In genomic region chr3:65924762-65925161, GRCh38 we compare ENCODE assay signal across 18 cellular contexts.
A peak's percentile ranks its signal among the peaks of the same experiment; 100 is the strongest.
DNase-seq lines count a peak whose midpoint lies in the region; TF ChIP-seq lines count a peak whose summit lies in the region.
"Had no signal": no experiment of that assay in that cellular context is flagged by ENCODE, and none has a peak within 500 bp of the region (broad histone marks: within the 10 kb centered on the region; RNA-seq: fewer than 3 reads in every experiment).

No MANE protein-coding gene starts in this region.

- DNase-seq in SW480 (ENCODE audit: low spot score), result peak; percentile 82
- peak; percentile 22 for DNase-seq in fibroblast of villous mesenchyme (ENCODE audit: low read depth)
- DNase-seq in spleen, result no peak
- DNase-seq in osteoblast (ENCODE audit: insufficient read length, low spot score, missing footprints), result no peak
- DNase-seq in transverse colon, result no peak
- no peak for DNase-seq in uterus
- DNase-seq: CD4-positive, alpha-beta T cell; DMS79 treated with DMSO at 0.1 percent for 48 hours; HCEC 1CT; NCI-H1048; NCI-H146; NCI-H2081 treated with DMSO at 0.1 percent for 48 hours; NCI-H524 treated with DMSO at 0.1 percent for 48 hours; NK-92 treated with Interleukin-12 subunit alpha and Interleukin-12 subunit beta, amount 100 ng/mL, for 24 hours; OCI-M1 had no signal

- H3K9me3 ChIP-seq in HEK293 (ENCODE audit: control insufficient read depth, insufficient read depth, low read depth, low read length), result no peaks in the 10 kb centered on the region
- H3K9me3 ChIP-seq in spleen, result no peaks in the 10 kb centered on the region
- H3K9me3 ChIP-seq in osteoblast (ENCODE audit: low read depth, low read length), result no peaks in the 10 kb centered on the region
- no peaks in the 10 kb centered on the region for H3K9me3 ChIP-seq in transverse colon
- H3K9me3 ChIP-seq in uterus, result no peaks in the 10 kb centered on the region
- H3K9me3 ChIP-seq: SJSA1 had no signal

- TF ChIP-seq POLR2A in spleen (IDR thresholded peaks at IDR 0.05) (no peak), transverse colon (IDR thresholded peaks at IDR 0.05) (no peak), uterus (IDR thresholded peaks at IDR 0.05) (no peak)

- intact Hi-C loops in spleen (cut with DNase I; ENCODE audit: low total_unique reads) (no loop called here), transverse colon (cut with DNase I; ENCODE audit: low total_unique reads) (no loop called here), uterus (cut with DNase I; ENCODE audit: low total_unique reads) (no loop called here)

- no peak overlapping the region for H3K4me2 ChIP-seq in osteoblast (ENCODE audit: insufficient read depth, low read length)

- H3K79me2 ChIP-seq in osteoblast (ENCODE audit: insufficient read depth, low read length), result peaks cover 86% of the 10 kb centered on the region

- TF ChIP-seq CTCF in HEK293 (tag by site-specific recombination; IDR thresholded peaks at IDR 0.05), result no peak
- TF ChIP-seq CTCF in fibroblast of villous mesenchyme (IDR thresholded peaks at IDR 0.05; ENCODE audit: insufficient read depth, low read depth, low read length), result no peak
- TF ChIP-seq CTCF in spleen (IDR thresholded peaks at IDR 0.05 in 8 of 11, conservative IDR thresholded peaks at IDR 0.05 in 3 of 11), result no peak
- TF ChIP-seq CTCF in osteoblast (IDR thresholded peaks at IDR 0.05; ENCODE audit: extremely low read depth, low read depth, low read length), result no peak
- TF ChIP-seq CTCF in transverse colon (IDR thresholded peaks at IDR 0.05), result no peak
- no peak for TF ChIP-seq CTCF in uterus (IDR thresholded peaks at IDR 0.05)

- WGBS in spleen, 5 donors, result 73 to 83% (median 80%) methylated on average over 4 of the region's 4 CpGs
- WGBS in transverse colon (ENCODE audit: low coverage in 1 of 2), 2 donors, result 70 to 71% methylated on average over 4 of the region's 4 CpGs

- H3K4me3 ChIP-seq in HEK293 (ENCODE audit: low read depth, low read length), result no peak overlapping the region
- no peak overlapping the region for H3K4me3 ChIP-seq in fibroblast of villous mesenchyme (ENCODE audit: low read depth, low read length)
- H3K4me3 ChIP-seq in spleen, result no peak overlapping the region
- H3K4me3 ChIP-seq in osteoblast (ENCODE audit: insufficient read depth, low read length), result no peak overlapping the region
- no peak overlapping the region for H3K4me3 ChIP-seq in transverse colon
- no peak overlapping the region for H3K4me3 ChIP-seq in uterus
- H3K4me3 ChIP-seq: K562, SJSA1 had no signal

- POLR2A ChIA-PET in HEK293 (lab: Yijun Ruan, JAX), result no interaction called here

- H3K36me3 ChIP-seq in HEK293 (ENCODE audit: control insufficient read depth in 2 of 2, insufficient read depth in 1 of 2, low read length in 2 of 2) (no peaks in the 10 kb centered on the region), spleen (no peaks in the 10 kb centered on the region), osteoblast (ENCODE audit: insufficient read depth, low read length) (no peaks in the 10 kb centered on the region), transverse colon (no peaks in the 10 kb centered on the region), uterus (no peaks in the 10 kb centered on the region)
- H3K36me3 ChIP-seq: SJSA1 had no signal

- H3K27ac ChIP-seq in HEK293 (ENCODE audit: extremely low read depth, low read depth, low read length), result no peak overlapping the region
- H3K27ac ChIP-seq in spleen, result peak overlapping the region; percentile 28 to 87 (median 77)
- no peak overlapping the region for H3K27ac ChIP-seq in osteoblast (ENCODE audit: low read depth, low read length)
- no peak overlapping the region for H3K27ac ChIP-seq in transverse colon
- H3K27ac ChIP-seq in uterus, result peak overlapping the region in 1 of 2 donors; percentile 21
- H3K27ac ChIP-seq: SJSA1 had no signal

- no peak overlapping the region for H2AFZ ChIP-seq in osteoblast (ENCODE audit: low read length)

- H3K27me3 ChIP-seq in spleen (replicated peaks in 1 of 7) (no peaks in the 10 kb centered on the region), osteoblast (ENCODE audit: insufficient read depth, low read length) (no peaks in the 10 kb centered on the region), transverse colon (no peaks in the 10 kb centered on the region), uterus (no peaks in the 10 kb centered on the region)
- H3K27me3 ChIP-seq: SJSA1 had no signal

- H4K20me1 ChIP-seq in osteoblast (ENCODE audit: insufficient read depth, low read length), result peaks cover 63% of the 10 kb centered on the region

- peaks cover 3% of the 10 kb centered on the region; the same call in 1 of the 2 replicates for H3K4me1 ChIP-seq in HEK293 (ENCODE audit: control insufficient read depth, insufficient read depth, low read length)
- peaks cover 0 to 6% (median 0%) of the 10 kb centered on the region in 6 donors for H3K4me1 ChIP-seq in spleen
- H3K4me1 ChIP-seq in osteoblast (ENCODE audit: insufficient read depth, low read length), result peaks cover 16% of the 10 kb centered on the region
- H3K4me1 ChIP-seq in transverse colon, result peaks cover 0 to 15% (median 0%) of the 10 kb centered on the region in 4 donors
- no peaks in the 10 kb centered on the region for H3K4me1 ChIP-seq in uterus
- H3K4me1 ChIP-seq: SJSA1 had no signal

- no peak for TF ChIP-seq EP300 in transverse colon (IDR thresholded peaks at IDR 0.05; ENCODE audit: low read depth)

- in situ Hi-C loops in transverse colon (cut with MboI; ENCODE audit: low pct_ligation_motif_present in 1 of 4, low pct_unique_long_range_greater_than_20kb in 1 of 4, low sequenced_read_pairs in 3 of 4), result no loop called here

- CTCF ChIA-PET in HEK293 (lab: Yijun Ruan, JAX), result no interaction called here

TF ChIP-seq in HEK293, 187 proteins besides CTCF, POLR2A, EP300 and RAD21 (continues in another document):
- TF ChIP-seq ZNF133 (tag by site-specific recombination; IDR thresholded peaks at IDR 0.05), result no peak
- TF ChIP-seq ZBTB17 (tag by site-specific recombination; IDR thresholded peaks at IDR 0.05), result 0 out of 2 replicates have a peak, but pooled peaks have one; percentile 24
- peak; percentile 82; the same call in 1 of the 2 replicates for TF ChIP-seq TCF7L2 (IDR thresholded peaks at IDR 0.05; ENCODE audit: borderline replicate concordance, low read depth, low read length)
- no peak for TF ChIP-seq ZNF10 (tag by site-specific recombination; IDR thresholded peaks at IDR 0.05)
- TF ChIP-seq KLF9 (tag by site-specific recombination; IDR thresholded peaks at IDR 0.05; ENCODE audit: low read depth), result no peak
- TF ChIP-seq, protein P1, sequence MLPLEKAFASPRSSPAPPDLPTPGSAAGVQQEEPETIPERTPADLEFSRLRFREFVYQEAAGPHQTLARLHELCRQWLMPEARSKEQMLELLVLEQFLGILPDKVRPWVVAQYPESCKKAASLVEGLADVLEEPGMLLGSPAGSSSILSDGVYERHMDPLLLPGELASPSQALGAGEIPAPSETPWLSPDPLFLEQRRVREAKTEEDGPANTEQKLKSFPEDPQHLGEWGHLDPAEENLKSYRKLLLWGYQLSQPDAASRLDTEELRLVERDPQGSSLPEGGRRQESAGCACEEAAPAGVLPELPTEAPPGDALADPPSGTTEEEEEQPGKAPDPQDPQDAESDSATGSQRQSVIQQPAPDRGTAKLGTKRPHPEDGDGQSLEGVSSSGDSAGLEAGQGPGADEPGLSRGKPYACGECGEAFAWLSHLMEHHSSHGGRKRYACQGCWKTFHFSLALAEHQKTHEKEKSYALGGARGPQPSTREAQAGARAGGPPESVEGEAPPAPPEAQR (tag by site-specific recombination; IDR thresholded peaks at IDR 0.05), result no peak
- TF ChIP-seq ZNF184 (tag by site-specific recombination; IDR thresholded peaks at IDR 0.05), result no peak
- no peak for TF ChIP-seq ZNF221 (tag by site-specific recombination; IDR thresholded peaks at IDR 0.05; ENCODE audit: borderline replicate concordance)
- peak; percentile 23; the same call in 1 of the 2 replicates for TF ChIP-seq ZNF366 (tag by site-specific recombination; conservative IDR thresholded peaks at IDR 0.05)
- 0 out of 2 replicates have a peak, but pooled peaks have one; percentile 8 for TF ChIP-seq GLIS1 (tag by site-specific recombination; IDR thresholded peaks at IDR 0.05)
- TF ChIP-seq ZNF416 (tag by site-specific recombination; IDR thresholded peaks at IDR 0.05), result no peak
- TF ChIP-seq KLF1 (tag by site-specific recombination; IDR thresholded peaks at IDR 0.05), result no peak
- no peak for TF ChIP-seq ZNF792 (tag by site-specific recombination; IDR thresholded peaks at IDR 0.05)
- no peak for TF ChIP-seq PRDM4 (tag by site-specific recombination; IDR thresholded peaks at IDR 0.05)
- no peak for TF ChIP-seq ZNF791 (tag by site-specific recombination; IDR thresholded peaks at IDR 0.05)
- no peak for TF ChIP-seq ZNF785 (tag by site-specific recombination; IDR thresholded peaks at IDR 0.05)
- no peak for TF ChIP-seq ZSCAN5A (tag by site-specific recombination; IDR thresholded peaks at IDR 0.05)

Comparison
In these comparisons a context has a peak if more than half of its experiments do, and no peak if none do; other contexts are left out.
1. H3K27ac ChIP-seq: peak in spleen (8 of 8); none in HEK293 (single experiment), osteoblast (single experiment) and transverse colon (0 of 4).
2. DNase-seq: peak in SW480 (single experiment) and fibroblast of villous mesenchyme (single experiment); none in spleen (single experiment), osteoblast (single experiment), transverse colon (single experiment) and uterus (0 of 2).